In genomic region chr3:122962149-122962548, GRCh38 we compare ENCODE assay signal across 18 cellular contexts.
DNase-seq lines count a peak whose midpoint lies in the region; ATAC-seq and TF ChIP-seq lines count a peak whose summit lies in the region.
"Had no signal": no experiment of that assay in that cellular context is flagged by ENCODE, and none has a peak within 500 bp of the region (broad histone marks: within the 10 kb centered on the region; RNA-seq: fewer than 3 reads in every experiment).

No MANE protein-coding gene starts in this region.

- H3K36me3 ChIP-seq in MG63 (no peaks in the 10 kb centered on the region), stomach (no peaks in the 10 kb centered on the region)
- H3K36me3 ChIP-seq: gastroesophageal sphincter, upper lobe of right lung had no signal

- intact Hi-C loops in stomach (cut with DNase I; ENCODE audit: low total_unique reads): no loop called here

- DNase-seq in MG63: peak; percentile 53
- peak in 45 of 58 donors; percentile 8 to 88 (median 53) for DNase-seq in anterior cingulate cortex (lab: John Stamatoyannopoulos, UW)
- DNase-seq in inferior parietal cortex (ENCODE audit: extremely low spot score): peak; percentile 67
- DNase-seq in superior temporal gyrus (ENCODE audit: extremely low spot score): peak; percentile 68
- DNase-seq in NCI-H2029 treated with DMSO at 0.1 percent for 48 hours (lab: John Stamatoyannopoulos, UW): no peak
- DNase-seq in stomach: no peak
- DNase-seq: activated CD4-positive, alpha-beta T cell treated with anti-CD3 and anti-CD28 coated beads, Interleukin-2, amount 50 U/mL, for 4 hours; activated naive CD4-positive, alpha-beta T cell treated with anti-CD3 and anti-CD28 coated beads, Interleukin-2, amount 50 U/mL, for 16 hours; HFFc6; naive B cell; NCI-H187; NCI-H69; stimulated activated CD4-positive, alpha-beta T cell treated with anti-CD3 and anti-CD28 coated beads, Interleukin-2, amount 100 ng/mL, for 48 hours; T-helper 1 cell; upper lobe of right lung had no signal

- H3K27me3 ChIP-seq in MG63 (no peaks in the 10 kb centered on the region), stomach (no peaks in the 10 kb centered on the region)
- H3K27me3 ChIP-seq: gastroesophageal sphincter, upper lobe of right lung had no signal

- ATAC-seq in SK-N-SH treated with all-trans-retinoic acid at 6 μM for 48 hours: no peak
- ATAC-seq: gastroesophageal sphincter, GM12878, upper lobe of right lung had no signal

- H3K4me1 ChIP-seq in stomach: peaks cover 0 to 15% (median 10%) of the 10 kb centered on the region in 4 donors

- H3K4me3 ChIP-seq in MG63: no peak overlapping the region
- H3K4me3 ChIP-seq in stomach: no peak overlapping the region
- H3K4me3 ChIP-seq: gastroesophageal sphincter, GM12878, upper lobe of right lung had no signal

- no peak for TF ChIP-seq POLR2A in stomach (IDR thresholded peaks at IDR 0.05)

- 56 to 75% (median 66%) methylated on average over 9 of the region's 9 CpGs for WGBS in stomach, 5 donors

- TF ChIP-seq CTCF in stomach (IDR thresholded peaks at IDR 0.05): no peak

- H3K9me3 ChIP-seq in MG63 (no peaks in the 10 kb centered on the region), stomach (no peaks in the 10 kb centered on the region)
- H3K9me3 ChIP-seq: gastroesophageal sphincter, upper lobe of right lung had no signal

- no peak for TF ChIP-seq EP300 in stomach (IDR thresholded peaks at IDR 0.05)

- no peak overlapping the region for H3K27ac ChIP-seq in stomach
- H3K27ac ChIP-seq: gastroesophageal sphincter, upper lobe of right lung had no signal

TF ChIP-seq in SK-N-SH treated with all-trans-retinoic acid at 6 μM for 48 hours, 23 proteins besides CTCF, POLR2A, EP300 and RAD21:
- TF ChIP-seq OSR1 (CRISPR knock-in tag; IDR thresholded peaks at IDR 0.05) (no peak), GLIS3 (CRISPR knock-in tag; IDR thresholded peaks at IDR 0.05) (no peak), TSHZ2 (CRISPR knock-in tag; IDR thresholded peaks at IDR 0.05) (no peak), ZNF70 (CRISPR knock-in tag; IDR thresholded peaks at IDR 0.05) (no peak)
- TF ChIP-seq, protein P1, sequence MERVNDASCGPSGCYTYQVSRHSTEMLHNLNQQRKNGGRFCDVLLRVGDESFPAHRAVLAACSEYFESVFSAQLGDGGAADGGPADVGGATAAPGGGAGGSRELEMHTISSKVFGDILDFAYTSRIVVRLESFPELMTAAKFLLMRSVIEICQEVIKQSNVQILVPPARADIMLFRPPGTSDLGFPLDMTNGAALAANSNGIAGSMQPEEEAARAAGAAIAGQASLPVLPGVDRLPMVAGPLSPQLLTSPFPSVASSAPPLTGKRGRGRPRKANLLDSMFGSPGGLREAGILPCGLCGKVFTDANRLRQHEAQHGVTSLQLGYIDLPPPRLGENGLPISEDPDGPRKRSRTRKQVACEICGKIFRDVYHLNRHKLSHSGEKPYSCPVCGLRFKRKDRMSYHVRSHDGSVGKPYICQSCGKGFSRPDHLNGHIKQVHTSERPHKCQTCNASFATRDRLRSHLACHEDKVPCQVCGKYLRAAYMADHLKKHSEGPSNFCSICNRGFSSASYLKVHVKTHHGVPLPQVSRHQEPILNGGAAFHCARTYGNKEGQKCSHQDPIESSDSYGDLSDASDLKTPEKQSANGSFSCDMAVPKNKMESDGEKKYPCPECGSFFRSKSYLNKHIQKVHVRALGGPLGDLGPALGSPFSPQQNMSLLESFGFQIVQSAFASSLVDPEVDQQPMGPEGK (CRISPR knock-in tag; IDR thresholded peaks at IDR 0.05; ENCODE audit: borderline replicate concordance): no peak
TF ChIP-seq in SK-N-SH treated with all-trans-retinoic acid at 6 μM for 48 hours: peak in this region for 0.

Comparison
In these comparisons a context has a peak if more than half of its experiments do, and no peak if none do; other contexts are left out.
1. DNase-seq: peak in MG63 (single experiment), anterior cingulate cortex (45 of 58), inferior parietal cortex (single experiment) and superior temporal gyrus (single experiment); none in NCI-H2029 treated with DMSO at 0.1 percent for 48 hours (single experiment) and stomach (single experiment).